In genomic region chr16:276360-277077, GRCh38 we compare ENCODE assay signal across 1 cellular context.
TF ChIP-seq lines count a peak whose summit lies in the region.

No MANE protein-coding gene starts in this region.

TF ChIP-seq in HepG2, 621 proteins besides CTCF, POLR2A, EP300 and RAD21 (continued from another document):
- TF ChIP-seq HMGXB3 (CRISPR knock-in tag; IDR thresholded peaks at IDR 0.05; ENCODE audit: borderline replicate concordance) (no peak), DMTF1 (CRISPR knock-in tag; IDR thresholded peaks at IDR 0.05) (no peak), IRX3 (CRISPR knock-in tag; IDR thresholded peaks at IDR 0.05; ENCODE audit: borderline replicate concordance, low read depth) (no peak), TGIF2 (CRISPR knock-in tag; IDR thresholded peaks at IDR 0.05) (peak; percentile 47; the same call in 1 of the 2 replicates), MXD4 (CRISPR knock-in tag; IDR thresholded peaks at IDR 0.05) (peak; percentile 41; the same call in 1 of the 2 replicates), ZZZ3 (CRISPR knock-in tag; IDR thresholded peaks at IDR 0.05; ENCODE audit: borderline replicate concordance) (no peak), KLF11 (CRISPR knock-in tag; IDR thresholded peaks at IDR 0.05) (no peak), ZNF878 (CRISPR knock-in tag; IDR thresholded peaks at IDR 0.05) (no peak), DMAP1 (CRISPR knock-in tag; IDR thresholded peaks at IDR 0.05) (no peak), SP2 (CRISPR knock-in tag; IDR thresholded peaks at IDR 0.05) (no peak)
TF ChIP-seq in HepG2: peak in this region for 13.
